ENCODE assay signal across 16 cellular contexts in the genomic region with DNA sequence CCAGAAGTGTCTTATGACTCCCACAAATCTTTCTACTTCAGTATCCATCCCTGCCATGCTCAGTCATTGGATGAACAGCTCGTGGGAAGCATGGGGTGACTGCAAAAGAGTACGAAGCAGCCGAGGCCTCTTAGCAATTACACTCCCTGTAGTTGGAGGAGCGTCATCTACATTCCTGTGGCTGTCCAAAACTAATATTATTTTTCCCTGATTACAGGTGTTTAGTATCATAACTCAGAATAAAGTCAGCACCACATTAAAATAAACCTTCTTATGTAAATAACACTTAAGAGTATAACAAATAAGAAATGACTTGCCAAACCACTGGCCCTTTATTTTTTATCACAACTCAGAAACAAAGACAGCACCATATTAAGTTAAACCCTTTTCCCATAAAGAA.
DNase-seq lines count a peak whose midpoint lies in the region; TF ChIP-seq lines count a peak whose summit lies in the region.
"Had no signal": no experiment of that assay in that cellular context is flagged by ENCODE, and none has a peak within 500 bp of the region (broad histone marks: within the 10 kb centered on the region; RNA-seq: fewer than 3 reads in every experiment).

No MANE protein-coding gene starts in this region.

- H3K4me3 Mint-ChIP-seq in nephron progenitor cell = no peak overlapping the region

- H3K27ac Mint-ChIP-seq in nephron progenitor cell = peak overlapping the region; percentile 30

- H3K9me3 Mint-ChIP-seq in nephron progenitor cell = peaks cover 15% of the 10 kb centered on the region

- TF ChIP-seq CTCF in nephron progenitor cell (IDR thresholded peaks at IDR 0.05) = no peak

- H3K27me3 Mint-ChIP-seq in nephron progenitor cell (ENCODE audit: low read depth, poor library complexity) = peaks cover 3% of the 10 kb centered on the region

- peak; percentile 5 for DNase-seq in AG08396 (ENCODE audit: low spot score)
- DNase-seq in LHCN-M2 (ENCODE audit: low read depth) = peak; percentile 43
- DNase-seq in brain pericyte (ENCODE audit: low read depth, low spot score) = peak; percentile 16
- DNase-seq in nephron progenitor cell = no peak
- DNase-seq in SW 1271 (lab: John Stamatoyannopoulos, UW) = no peak
- no peak for DNase-seq in NCI-H2107 treated with DMSO at 0.1 percent for 48 hours (lab: John Stamatoyannopoulos, UW; ENCODE audit: unreplicated experiment)
- DNase-seq in NCI-H774 (lab: John Stamatoyannopoulos, UW) = no peak
- DNase-seq: AML-193, COR-L47, DMS153, EL, H7, NCI-H1436, NCI-H2029, NCI-H510A treated with DMSO at 0.1 percent for 48 hours, Peyer's patch had no signal

- no peaks in the 10 kb centered on the region for H3K36me3 Mint-ChIP-seq in nephron progenitor cell (ENCODE audit: low read depth)

- H3K4me1 Mint-ChIP-seq in nephron progenitor cell = peaks cover 16% of the 10 kb centered on the region

Comparison
In these comparisons a context has a peak if more than half of its experiments do, and no peak if none do; other contexts are left out.
1. DNase-seq: peak in AG08396 (single experiment), LHCN-M2 (single experiment) and brain pericyte (single experiment); none in nephron progenitor cell (single experiment), SW 1271 (0 of 2), NCI-H2107 treated with DMSO at 0.1 percent for 48 hours (single experiment) and NCI-H774 (single experiment).